In genomic region chr7:106112972-106113421, GRCh38 we compare ENCODE assay signal across 8 cellular contexts. TPM values are rescaled to one million over a fixed set of nuclear protein-coding genes. Genes with fewer than 3 reads are reported as not detected.
DNase-seq lines count a peak whose midpoint lies in the region; ATAC-seq and TF ChIP-seq lines count a peak whose summit lies in the region.

No MANE protein-coding gene starts in this region.

- no peaks in the 10 kb centered on the region for H3K36me3 ChIP-seq in lower lobe of right lung
- H3K36me3 ChIP-seq in transverse colon, result no peaks in the 10 kb centered on the region

- TF ChIP-seq POLR2A in transverse colon (IDR thresholded peaks at IDR 0.05), result no peak

- no peak for ATAC-seq in activated T-cell treated with anti-CD3 and anti-CD28 coated beads, Interleukin-2, amount 50 U/mL, for 4 hours
- ATAC-seq in lower lobe of right lung (no peak), GM19328 (IDR thresholded peaks at IDR 0.05; ENCODE audit: unreplicated experiment) (no peak)

- H3K4me1 ChIP-seq in lower lobe of right lung, result peaks cover 31% of the 10 kb centered on the region
- peaks cover 7 to 31% (median 24%) of the 10 kb centered on the region in 4 donors for H3K4me1 ChIP-seq in transverse colon

- no peaks in the 10 kb centered on the region for H3K27me3 Mint-ChIP-seq in activated T-cell treated with anti-CD3 and anti-CD28 coated beads, Interleukin-2, amount 50 U/mL, for 4 hours (ENCODE audit: low read depth)
- H3K27me3 Mint-ChIP-seq in activated naive CD8-positive, alpha-beta T cell treated with anti-CD3 and anti-CD28 coated beads for 36 hours, result no peaks in the 10 kb centered on the region

- no peak for DNase-seq in activated T-cell treated with anti-CD3 and anti-CD28 coated beads, Interleukin-2, amount 50 U/mL, for 4 hours
- DNase-seq in activated T-cell treated with anti-CD3 and anti-CD28 coated beads for 4 hours (no peak), lower lobe of right lung (no peak), transverse colon (no peak), HUDEP-2 (lab: John Stamatoyannopoulos, UW; ENCODE audit: unreplicated experiment in 76 of 76) (no peak), GF-D8 (lab: John Stamatoyannopoulos, UW) (no peak)
- no peak for DNase-seq in activated naive CD8-positive, alpha-beta T cell treated with anti-CD3 and anti-CD28 coated beads for 36 hours

- H3K27me3 ChIP-seq in lower lobe of right lung (ENCODE audit: low read depth), result no peaks in the 10 kb centered on the region
- H3K27me3 ChIP-seq in transverse colon, result no peaks in the 10 kb centered on the region

- H3K9me3 Mint-ChIP-seq in activated T-cell treated with anti-CD3 and anti-CD28 coated beads, Interleukin-2, amount 50 U/mL, for 4 hours, result no peaks in the 10 kb centered on the region
- no peaks in the 10 kb centered on the region for H3K9me3 Mint-ChIP-seq in activated naive CD8-positive, alpha-beta T cell treated with anti-CD3 and anti-CD28 coated beads for 36 hours

- H3K9me3 ChIP-seq in lower lobe of right lung (no peaks in the 10 kb centered on the region), transverse colon (no peaks in the 10 kb centered on the region)

- in situ Hi-C loops in transverse colon (cut with MboI; ENCODE audit: low pct_ligation_motif_present in 1 of 4, low pct_unique_long_range_greater_than_20kb in 1 of 4, low sequenced_read_pairs in 3 of 4), result no loop called here

- peak overlapping the region; percentile 96 for H3K27ac Mint-ChIP-seq in activated naive CD8-positive, alpha-beta T cell treated with anti-CD3 and anti-CD28 coated beads for 36 hours

- peak overlapping the region; percentile 86 for H3K4me3 Mint-ChIP-seq in activated T-cell treated with anti-CD3 and anti-CD28 coated beads, Interleukin-2, amount 50 U/mL, for 4 hours
- H3K4me3 Mint-ChIP-seq in activated naive CD8-positive, alpha-beta T cell treated with anti-CD3 and anti-CD28 coated beads for 36 hours, result peak overlapping the region; percentile 91

- peaks cover 70% of the 10 kb centered on the region for H3K4me1 Mint-ChIP-seq in activated T-cell treated with anti-CD3 and anti-CD28 coated beads, Interleukin-2, amount 50 U/mL, for 4 hours (ENCODE audit: low read depth)
- H3K4me1 Mint-ChIP-seq in activated naive CD8-positive, alpha-beta T cell treated with anti-CD3 and anti-CD28 coated beads for 36 hours, result peaks cover 68% of the 10 kb centered on the region

- H3K4me3 ChIP-seq in lower lobe of right lung (peak overlapping the region; percentile 73), transverse colon (peak overlapping the region in 3 of 4 donors; percentile 65 to 77 (median 76))

- H3K36me3 Mint-ChIP-seq in activated T-cell treated with anti-CD3 and anti-CD28 coated beads, Interleukin-2, amount 50 U/mL, for 4 hours (ENCODE audit: insufficient read depth), result peaks cover 2% of the 10 kb centered on the region
- H3K36me3 Mint-ChIP-seq in activated naive CD8-positive, alpha-beta T cell treated with anti-CD3 and anti-CD28 coated beads for 36 hours, result peaks cover 6% of the 10 kb centered on the region

- intact Hi-C loops in lower lobe of right lung (cut with DNase I), result no loop called here
- intact Hi-C loops in transverse colon (cut with DNase I; ENCODE audit: low total_unique reads), result loop anchor here (5.0 kb wide), 1 partner anchor 41 kb away; no protein-coding TSS in a partner anchor

- no peak for TF ChIP-seq EP300 in transverse colon (IDR thresholded peaks at IDR 0.05; ENCODE audit: low read depth)

- no peak for TF ChIP-seq CTCF in lower lobe of right lung (IDR thresholded peaks at IDR 0.05)
- no peak for TF ChIP-seq CTCF in transverse colon (IDR thresholded peaks at IDR 0.05)

- WGBS in transverse colon (ENCODE audit: low coverage in 1 of 2), 2 donors, result 88 to 90% methylated on average over 7 to 17 of the region's 17 CpGs

- H3K27ac ChIP-seq in lower lobe of right lung, result peak overlapping the region; percentile 97
- H3K27ac ChIP-seq in transverse colon, result peak overlapping the region; percentile 98 to 99 (median 98)

RNA-seq across cellular contexts. Expression of gene SYPL1, which starts 0.9 kb away (rescaled TPM):
- 10 to 100 TPM; 20.0 to 24.1 (median 21.5) TPM for total RNA-seq in activated T-cell treated with anti-CD3 and anti-CD28 coated beads, Interleukin-2, amount 50 U/mL, for 4 hours
- 10 to 100 TPM; 41.6 to 42.8 TPM for total RNA-seq in activated naive CD8-positive, alpha-beta T cell treated with anti-CD3 and anti-CD28 coated beads for 36 hours
- total RNA-seq in lower lobe of right lung (79.6 TPM), transverse colon (10 to 100 TPM; 36.7 to 81.8 (median 59.5) TPM)
